Comparison of ENCODE assay signal across 12 cellular contexts in the genomic region with DNA sequence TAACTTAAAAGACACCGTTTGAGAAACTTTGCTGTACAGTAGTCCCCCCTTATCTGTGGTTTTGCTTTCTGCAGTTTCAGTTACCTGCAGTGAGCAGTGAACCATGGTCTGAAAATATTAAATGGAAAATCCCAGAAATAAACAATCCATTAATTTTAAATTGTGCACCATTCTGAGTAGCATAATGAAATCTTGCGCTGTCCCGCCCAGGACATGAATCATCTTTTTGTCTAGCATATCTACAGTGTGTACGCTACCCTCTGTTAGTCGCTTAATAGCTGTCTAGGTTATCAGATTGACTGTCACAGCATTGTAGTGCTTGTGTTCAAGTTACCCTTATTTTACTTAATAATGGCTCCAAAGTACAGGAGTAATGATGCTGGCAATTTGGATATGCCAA. TPM values are rescaled to one million over a fixed set of nuclear protein-coding genes. Genes with fewer than 3 reads are reported as not detected.
A peak's percentile ranks its signal among the peaks of the same experiment; 100 is the strongest.
DNase-seq lines count a peak whose midpoint lies in the region; ATAC-seq and TF ChIP-seq lines count a peak whose summit lies in the region.
"Had no signal": no experiment of that assay in that cellular context is flagged by ENCODE, and none has a peak within 500 bp of the region (broad histone marks: within the 10 kb centered on the region; RNA-seq: fewer than 3 reads in every experiment).

No MANE protein-coding gene starts in this region.

- H3K4me3 ChIP-seq in urinary bladder (ENCODE audit: low read depth, low read length), result no peak overlapping the region
- no peak overlapping the region for H3K4me3 ChIP-seq in neural progenitor cell

- no peaks in the 10 kb centered on the region for H3F3A ChIP-seq in neural progenitor cell (ENCODE audit: low read depth)

- H3K27ac ChIP-seq in foreskin keratinocyte (peak overlapping the region; percentile 14), urinary bladder (ENCODE audit: low read depth) (peak overlapping the region; percentile 23), neural progenitor cell (no peak overlapping the region)

- ATAC-seq in foreskin keratinocyte (peak; percentile 77), GM21723 (IDR thresholded peaks at IDR 0.05; ENCODE audit: unreplicated experiment) (no peak)

- H3K4me2 ChIP-seq in neural progenitor cell, result no peak overlapping the region

- H3K9me3 Mint-ChIP-seq in activated CD4-positive, alpha-beta T cell treated with anti-CD3 and anti-CD28 coated beads, Interleukin-2, amount 10 ng/mL, durations not matched to agents 24 days and 14 days, result no peaks in the 10 kb centered on the region
- no peaks in the 10 kb centered on the region for H3K9me3 Mint-ChIP-seq in neural progenitor cell
- H3K9me3 Mint-ChIP-seq: neural crest cell had no signal

- TF ChIP-seq CTCF in foreskin keratinocyte (conservative IDR thresholded peaks at IDR 0.05) (no peak), neural progenitor cell (IDR thresholded peaks at IDR 0.05) (no peak)

- H3K4me1 Mint-ChIP-seq in activated CD4-positive, alpha-beta T cell treated with anti-CD3 and anti-CD28 coated beads, Interleukin-2, amount 10 ng/mL, durations not matched to agents 24 days and 14 days, result peaks cover 76% of the 10 kb centered on the region
- H3K4me1 Mint-ChIP-seq in neural progenitor cell, result peaks cover 19% of the 10 kb centered on the region

- 72% methylated on average over 5 of the region's 5 CpGs for WGBS in urinary bladder

- no peaks in the 10 kb centered on the region for H3K27me3 Mint-ChIP-seq in activated CD4-positive, alpha-beta T cell treated with anti-CD3 and anti-CD28 coated beads, Interleukin-2, amount 10 ng/mL, durations not matched to agents 24 days and 14 days
- no peaks in the 10 kb centered on the region for H3K27me3 Mint-ChIP-seq in neural progenitor cell (ENCODE audit: insufficient read depth, low read depth)

- H3K79me2 ChIP-seq in neural progenitor cell (ENCODE audit: low read depth), result peaks cover 79% of the 10 kb centered on the region

- peak; percentile 19 for DNase-seq in stimulated activated CD4-positive, alpha-beta T cell treated with anti-CD3 and anti-CD28 coated beads, Interleukin-4, amount 100 ng/mL, for 1 hour
- no peak for DNase-seq in stimulated activated CD4-positive, alpha-beta T cell treated with anti-CD3 and anti-CD28 coated beads, Interleukin-1b, Interleukin-23, amount 100 ng/mL, for 48 hours
- no peak for DNase-seq in activated CD4-positive, alpha-beta T cell treated with anti-CD3 and anti-CD28 coated beads, Interleukin-2, amount 10 ng/mL, durations not matched to agents 24 days and 14 days
- peak in 1 of 2 donors; percentile 45 for DNase-seq in foreskin keratinocyte
- no peak for DNase-seq in neural progenitor cell (ENCODE audit: low spot score)
- DNase-seq in activated gamma-delta T cell (lab: John Stamatoyannopoulos, UW), result no peak
- DNase-seq: AML-193 had no signal

- no peaks in the 10 kb centered on the region for H3K27me3 ChIP-seq in foreskin keratinocyte
- H3K27me3 ChIP-seq in neural progenitor cell, result no peaks in the 10 kb centered on the region

- peaks cover 81% of the 10 kb centered on the region for H3K36me3 Mint-ChIP-seq in activated CD4-positive, alpha-beta T cell treated with anti-CD3 and anti-CD28 coated beads, Interleukin-2, amount 10 ng/mL, durations not matched to agents 24 days and 14 days (ENCODE audit: low read depth)
- H3K36me3 Mint-ChIP-seq in neural progenitor cell, result peaks cover 17% of the 10 kb centered on the region

- H3K4me1 ChIP-seq in foreskin keratinocyte (peaks cover 47% of the 10 kb centered on the region), urinary bladder (ENCODE audit: insufficient read depth) (no peaks in the 10 kb centered on the region), neural progenitor cell (peaks cover 12% of the 10 kb centered on the region)

- H2AFZ ChIP-seq in neural progenitor cell (replicated peaks), result no peak overlapping the region

- H3K36me3 ChIP-seq in urinary bladder (ENCODE audit: insufficient read depth) (peaks cover 5% of the 10 kb centered on the region), neural progenitor cell (no peaks in the 10 kb centered on the region)

- H4K20me1 ChIP-seq in neural progenitor cell (ENCODE audit: low read depth), result peaks cover 89% of the 10 kb centered on the region

- peak overlapping the region; percentile 49 for H3K27ac Mint-ChIP-seq in activated CD4-positive, alpha-beta T cell treated with anti-CD3 and anti-CD28 coated beads, Interleukin-2, amount 10 ng/mL, durations not matched to agents 24 days and 14 days
- no peak overlapping the region for H3K27ac Mint-ChIP-seq in neural progenitor cell

- H3K4me3 Mint-ChIP-seq in activated CD4-positive, alpha-beta T cell treated with anti-CD3 and anti-CD28 coated beads, Interleukin-2, amount 10 ng/mL, durations not matched to agents 24 days and 14 days, result peak overlapping the region; percentile 89
- H3K4me3 Mint-ChIP-seq in neural progenitor cell, result no peak overlapping the region
- H3K4me3 Mint-ChIP-seq: neural crest cell had no signal

- no peaks in the 10 kb centered on the region for H3K9me3 ChIP-seq in neural progenitor cell (ENCODE audit: low read depth)

- no peak overlapping the region for H3K9ac ChIP-seq in neural progenitor cell

- intact Hi-C loops in activated CD4-positive, alpha-beta T cell treated with anti-CD3 and anti-CD28 coated beads, Interleukin-2, amount 10 ng/mL, durations not matched to agents 24 days and 14 days (cut with micrococcal nuclease), result no loop called here

RNA-seq across cellular contexts. Expression of gene ARPC2, which starts 6.1 kb away (rescaled TPM):
- total RNA-seq in activated CD4-positive, alpha-beta T cell treated with anti-CD3 and anti-CD28 coated beads, Interleukin-2, amount 10 ng/mL, durations not matched to agents 24 days and 14 days, result 515 and 516 TPM in 2 replicates
- total RNA-seq in foreskin keratinocyte (794 and 818 TPM in 2 replicates), urinary bladder (206 TPM), neural progenitor cell (ENCODE audit: low replicate concordance) (151 and 155 TPM in 2 replicates)
- polyA plus RNA-seq in foreskin keratinocyte (894 and 918 TPM in 2 replicates), urinary bladder (256 TPM)

RNA-seq across cellular contexts. Expression of gene GPBAR1, which starts 37.8 kb away (rescaled TPM):
- total RNA-seq in activated CD4-positive, alpha-beta T cell treated with anti-CD3 and anti-CD28 coated beads, Interleukin-2, amount 10 ng/mL, durations not matched to agents 24 days and 14 days, result 0.40 and 0.68 TPM in 2 replicates
- total RNA-seq in foreskin keratinocyte (0.14 and 0.18 TPM in 2 replicates), urinary bladder (1.6 TPM), neural progenitor cell (ENCODE audit: low replicate concordance) (0.09 TPM in 1 of 2 replicates, not detected in the other)
- polyA plus RNA-seq in foreskin keratinocyte (0.11 and 0.12 TPM in 2 replicates), urinary bladder (19.3 TPM)

RNA-seq across cellular contexts. Expression of gene AAMP, which starts 46.9 kb away (rescaled TPM):
- 85.3 and 89.0 TPM in 2 replicates for total RNA-seq in activated CD4-positive, alpha-beta T cell treated with anti-CD3 and anti-CD28 coated beads, Interleukin-2, amount 10 ng/mL, durations not matched to agents 24 days and 14 days
- 101 and 108 TPM in 2 replicates for total RNA-seq in foreskin keratinocyte
- 114 and 120 TPM in 2 replicates for polyA plus RNA-seq in foreskin keratinocyte
- 75.9 TPM for total RNA-seq in urinary bladder
- polyA plus RNA-seq in urinary bladder, result 139 TPM
- 90.4 and 151 TPM in 2 replicates for total RNA-seq in neural progenitor cell (ENCODE audit: low replicate concordance)

RNA-seq across cellular contexts. Expression of gene PNKD, which starts 47.3 kb away (rescaled TPM):
- 15.0 and 21.5 TPM in 2 replicates for total RNA-seq in activated CD4-positive, alpha-beta T cell treated with anti-CD3 and anti-CD28 coated beads, Interleukin-2, amount 10 ng/mL, durations not matched to agents 24 days and 14 days
- total RNA-seq in foreskin keratinocyte (40.9 and 43.5 TPM in 2 replicates), urinary bladder (24.6 TPM), neural progenitor cell (ENCODE audit: low replicate concordance) (13.5 and 31.1 TPM in 2 replicates)
- polyA plus RNA-seq in foreskin keratinocyte (65.1 and 66.6 TPM in 2 replicates), urinary bladder (92.7 TPM)

RNA-seq across cellular contexts. Expression of gene CXCR1, which starts 56.3 kb away (rescaled TPM):
- total RNA-seq in activated CD4-positive, alpha-beta T cell treated with anti-CD3 and anti-CD28 coated beads, Interleukin-2, amount 10 ng/mL, durations not matched to agents 24 days and 14 days, result not detected in 2 replicates
- total RNA-seq in foreskin keratinocyte (0.28 and 0.41 TPM in 2 replicates), urinary bladder (0.26 TPM), neural progenitor cell (ENCODE audit: low replicate concordance) (not detected in 2 replicates)
- polyA plus RNA-seq in foreskin keratinocyte (0.39 and 0.55 TPM in 2 replicates), urinary bladder (0.13 TPM)
- total RNA-seq: activated CD8-positive, alpha-beta memory T cell treated with anti-CD3 and anti-CD28 coated beads for 36 hours; M059J; neural crest cell had no signal
